9 cellular contexts compared by ENCODE assay signal in the genomic region with DNA sequence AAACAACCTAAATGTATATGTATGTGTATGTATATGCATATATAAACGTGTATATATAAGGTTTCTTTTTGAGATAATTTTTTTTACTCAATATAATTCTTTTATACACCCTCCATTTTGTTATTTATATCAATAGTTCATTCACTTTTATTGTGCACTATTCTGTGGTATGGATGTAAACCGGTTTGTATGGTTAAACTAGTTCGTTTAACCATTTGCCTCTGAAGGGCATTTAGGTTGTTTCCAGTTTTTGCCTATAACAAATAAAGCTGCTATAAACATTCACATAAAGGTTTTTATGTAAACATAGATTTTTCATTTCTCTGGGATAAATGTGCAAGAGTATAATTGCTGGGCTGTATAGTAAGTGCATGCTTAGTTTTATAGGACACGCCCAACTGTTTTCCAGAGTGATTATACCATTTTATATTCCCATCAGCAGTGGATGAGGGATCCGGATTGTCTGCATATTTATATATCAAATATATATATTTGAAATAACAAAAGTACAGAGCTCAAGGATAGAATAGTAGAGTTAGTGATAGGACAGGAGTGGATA.
"Had no signal": no experiment of that assay in that cellular context is flagged by ENCODE, and none has a peak within 500 bp of the region (broad histone marks: within the 10 kb centered on the region; RNA-seq: fewer than 3 reads in every experiment).

No MANE protein-coding gene starts in this region.

- ATAC-seq: HCT116, HepG2 had no signal

- H3K9me3 ChIP-seq: HAP-1 had no signal

- DNase-seq: GOT3, H7, HFFc6, KBM-7 had no signal

- H3K4me1 ChIP-seq: HAP-1 had no signal

- H3K36me3 ChIP-seq: HAP-1 had no signal

- H3K4me3 ChIP-seq: GM23248, HAP-1 had no signal

- H3K27ac ChIP-seq: GM23248, HL-60 had no signal

- H3K9ac ChIP-seq: GM23248 had no signal
